8 cellular contexts compared by ENCODE assay signal in genomic region chrX:64975989-64976672, GRCh38. TPM values are rescaled to one million over a fixed set of nuclear protein-coding genes. Genes with fewer than 3 reads are reported as not detected.
DNase-seq lines count a peak whose midpoint lies in the region; ATAC-seq, FAIRE-seq and TF ChIP-seq lines count a peak whose summit lies in the region.

ZC4H2 (minus strand) TSS chrX:64976450; CDS start chrX:64976377, 73 bp downstream.

- no peak for TF ChIP-seq POLR2A in endothelial cell of umbilical vein (IDR thresholded peaks at IDR 0.05; ENCODE audit: low read depth, low read length)

- no peaks in the 10 kb centered on the region for H4K20me1 ChIP-seq in endothelial cell of umbilical vein (replicated peaks; ENCODE audit: control insufficient read depth, extremely low read depth, insufficient read depth, low read length)

- peak; percentile 96 for FAIRE-seq in endothelial cell of umbilical vein (lab: Jason Lieb, UNC)

- H3K4me2 ChIP-seq in endothelial cell of umbilical vein (ENCODE audit: insufficient read depth, low read length), result peak within 1 kb of the TSS; percentile 85

- no peaks in the 10 kb centered on the region for H3K9me3 ChIP-seq in endothelial cell of umbilical vein (replicated peaks; ENCODE audit: control insufficient read depth, insufficient read depth, low read length)

- peak within 1 kb of the TSS; percentile 65 to 93 (median 80) for H3K4me3 ChIP-seq in endothelial cell of umbilical vein (replicated peaks in 1 of 3; ENCODE audit: insufficient read depth in 1 of 3, low read depth in 1 of 3, low read length in 3 of 3)

- peaks cover 3% of the 10 kb centered on the region for H3K4me1 ChIP-seq in endothelial cell of umbilical vein (ENCODE audit: control insufficient read depth, extremely low read depth, insufficient read depth, low read length)

- TF ChIP-seq CTCF in endothelial cell of umbilical vein (IDR thresholded peaks at IDR 0.05; ENCODE audit: extremely low read depth in 1 of 2, insufficient read depth in 1 of 2, low read depth in 1 of 2, low read length in 2 of 2), result no peak

- TSS peak; percentile 59 for BruUV-seq in endothelial cell of umbilical vein (replicated peaks; lab: Mats Ljungman, UMichigan)

- CTCF ChIA-PET in endothelial cell of umbilical vein (lab: Charles Lee), result interaction anchor here (1.2 to 1.7 kb wide), 2 partner anchors 10 to 59 kb away, joined by 3 to 4 read pairs; partner anchors contain the start of gene ZC3H12B

- ATAC-seq in GM18519 (IDR thresholded peaks at IDR 0.05; ENCODE audit: low FRiP score, unreplicated experiment) (peak; percentile 100), HG03025 (IDR thresholded peaks at IDR 0.05; ENCODE audit: low FRiP score, unreplicated experiment) (peak; percentile 100)

- peak within 1 kb of the TSS; percentile 62 for H3K9ac ChIP-seq in endothelial cell of umbilical vein (replicated peaks; ENCODE audit: extremely low read depth, insufficient read depth, low read length)

- intact Hi-C loops in endothelial cell of umbilical vein (cut with micrococcal nuclease), result no loop called here

- POLR2A ChIA-PET in endothelial cell of umbilical vein (lab: Charles Lee), result no interaction called here

- dilution Hi-C loops in endothelial cell of umbilical vein (cut with MboI; ENCODE audit: extremely low pct_ligation_motif_present, low sequenced_read_pairs), result no loop called here

- peak within 1 kb of the TSS; percentile 12 for H3K27ac ChIP-seq in endothelial cell of umbilical vein (ENCODE audit: insufficient read depth, low read depth, low read length)

- H3K36me3 ChIP-seq in endothelial cell of umbilical vein (ENCODE audit: control insufficient read depth in 2 of 2, extremely low read depth in 1 of 2, insufficient read depth in 2 of 2, low read length in 2 of 2), result no peaks in the 10 kb centered on the region

- no peaks in the 10 kb centered on the region for H3K27me3 ChIP-seq in endothelial cell of umbilical vein (ENCODE audit: control insufficient read depth in 2 of 2, insufficient read depth in 2 of 2, low read length in 2 of 2)

- DNase-seq in NCI-H748 treated with DMSO at 0.1 percent for 48 hours (lab: John Stamatoyannopoulos, UW) (peak; percentile 11), endothelial cell of umbilical vein (ENCODE audit: low read depth, low spot score) (peak; percentile 81), midbrain (lab: John Stamatoyannopoulos, UW) (peak; percentile 82), NOMO-1 (lab: John Stamatoyannopoulos, UW; ENCODE audit: unreplicated experiment in 2 of 2) (no peak)
- peak; percentile 66 for DNase-seq in activated CD8-positive, alpha-beta memory T cell treated with anti-CD3 and anti-CD28 coated beads, Interleukin-2, amount 50 U/mL, for 4 hours
- peak; percentile 14 to 37 for DNase-seq in stimulated activated CD8-positive, alpha-beta memory T cell treated with anti-CD3 and anti-CD28 coated beads, Interleukin-15, amount 100 ng/mL, for 4 hours (ENCODE audit: low read depth in 2 of 2)

- peaks cover 5% of the 10 kb centered on the region for H3K79me2 ChIP-seq in endothelial cell of umbilical vein (ENCODE audit: control insufficient read depth, insufficient read depth, low read length)

- H2AFZ ChIP-seq in endothelial cell of umbilical vein (ENCODE audit: low read depth, low read length), result peak within 1 kb of the TSS; percentile 92

- H3K9me1 ChIP-seq in endothelial cell of umbilical vein (replicated peaks; ENCODE audit: control insufficient read depth, extremely low read depth, insufficient read depth, low read length), result no peaks in the 10 kb centered on the region

TF ChIP-seq in endothelial cell of umbilical vein, 7 proteins besides CTCF, POLR2A, EP300 and RAD21:
- TF ChIP-seq POLR2AphosphoS5 (IDR thresholded peaks at IDR 0.05; ENCODE audit: insufficient read depth, low read depth, low read length) (no peak), MYC (IDR thresholded peaks at IDR 0.05; ENCODE audit: low read depth, low read length) (no peak), MAX (IDR thresholded peaks at IDR 0.05; ENCODE audit: insufficient read depth, insufficient read length) (no peak), FOS (IDR thresholded peaks at IDR 0.05; ENCODE audit: borderline replicate concordance, insufficient read depth, low read length) (no peak), GATA2 (IDR thresholded peaks at IDR 0.05; ENCODE audit: insufficient read depth, insufficient read length, low read depth, low read length) (no peak), JUN (IDR thresholded peaks at IDR 0.05; ENCODE audit: borderline replicate concordance, insufficient read depth, insufficient read length, low read depth) (no peak), EZH2 (IDR thresholded peaks at IDR 0.05; ENCODE audit: borderline replicate concordance, low read depth, low read length, severe bottlenecking) (no peak)

RNA-seq across cellular contexts. Expression of gene ZC4H2, which starts in this region (rescaled TPM):
- 12.8 and 14.6 TPM in 2 replicates for total RNA-seq in endothelial cell of umbilical vein
- 11.5 and 12.8 TPM in 2 replicates for polyA plus RNA-seq in endothelial cell of umbilical vein
- 16.5 and 17.3 TPM in 2 replicates for polyA plus RNA-seq in endothelial cell of umbilical vein (2011; cell fraction: cytosol; rRNA removed)
- 29.2 and 32.5 TPM in 2 replicates for polyA plus RNA-seq in endothelial cell of umbilical vein (2011; cell fraction: nucleus; rRNA removed)
- 10.7 and 11.2 TPM in 2 replicates for polyA plus RNA-seq in endothelial cell of umbilical vein (2012)
- polyA minus RNA-seq in endothelial cell of umbilical vein, result 11.9 and 17.2 TPM in 2 replicates
- polyA minus RNA-seq in endothelial cell of umbilical vein (2011; cell fraction: cytosol; rRNA and poly(A)+ RNA removed), result not detected
- polyA minus RNA-seq in endothelial cell of umbilical vein (2011; cell fraction: nucleus; rRNA and poly(A)+ RNA removed), result 10.1 and 14.5 TPM in 2 replicates

Comparison
In these comparisons a context has a peak if more than half of its experiments do, and no peak if none do; other contexts are left out.
1. DNase-seq: peak in NCI-H748 treated with DMSO at 0.1 percent for 48 hours (single experiment), activated CD8-positive, alpha-beta memory T cell treated with anti-CD3 and anti-CD28 coated beads, Interleukin-2, amount 50 U/mL, for 4 hours (single experiment), endothelial cell of umbilical vein (single experiment), midbrain (single experiment) and stimulated activated CD8-positive, alpha-beta memory T cell treated with anti-CD3 and anti-CD28 coated beads, Interleukin-15, amount 100 ng/mL, for 4 hours (2 of 2); none in NOMO-1 (0 of 2).